25 cellular contexts compared by ENCODE assay signal in the genomic region with DNA sequence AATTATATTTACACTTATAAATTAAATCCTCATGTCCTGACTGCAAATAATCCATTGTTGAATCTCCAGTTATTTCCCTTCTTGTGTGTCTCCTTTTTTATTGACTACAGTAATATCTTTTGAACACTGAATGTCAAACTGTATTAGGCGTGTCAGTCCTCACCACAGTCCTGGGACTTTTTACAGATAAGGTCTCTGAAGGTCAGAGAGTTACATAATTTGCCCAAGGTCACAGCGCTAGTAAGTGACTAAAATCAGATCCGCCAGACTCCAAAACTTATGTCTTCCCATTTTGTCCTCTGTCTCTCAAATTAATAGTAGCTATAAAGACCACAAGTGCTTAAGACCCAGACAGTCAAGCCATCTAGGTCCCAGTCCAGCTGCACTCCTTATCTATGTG.
"Had no signal": no experiment of that assay in that cellular context is flagged by ENCODE, and none has a peak within 500 bp of the region (broad histone marks: within the 10 kb centered on the region; RNA-seq: fewer than 3 reads in every experiment).

No MANE protein-coding gene starts in this region.

- H3K27ac Mint-ChIP-seq: activated CD4-positive, alpha-beta memory T cell treated with anti-CD3 and anti-CD28 coated beads for 36 hours; activated CD4-positive, alpha-beta T cell treated with anti-CD3 and anti-CD28 coated beads, Interleukin-2, amount 10 ng/mL, durations not matched to agents 24 days and 14 days; activated naive CD4-positive, alpha-beta T cell treated with anti-CD3 and anti-CD28 coated beads, Interleukin-2, amount 10 ng/mL, durations not matched to agents 7 days and 5 days; activated naive CD8-positive, alpha-beta T cell treated with anti-CD3 and anti-CD28 coated beads, Interleukin-2, amount 10 ng/mL, durations not matched to agents 7 days and 5 days; activated T-helper 1 cell treated with anti-CD3 and anti-CD28 coated beads, Interleukin-12 subunit alpha, Interleukin-12 subunit beta, Interleukin-2, Interleukin-4 antibody, amounts not matched to agents 30 ng/mL and 10 ng/mL and 1 ng/mL, durations not matched to agents 14 hours and 24 hours and 36 hours; effector memory CD8-positive, alpha-beta T cell had no signal

- H3K9me3 ChIP-seq: ascending aorta, lower lobe of right lung, spleen, tibial nerve had no signal

- H3K27me3 ChIP-seq: ascending aorta, cardiac muscle cell, spleen, tibial nerve had no signal

- ATAC-seq: effector memory CD8-positive, alpha-beta T cell; lower lobe of right lung; natural killer cell treated with Interleukin-12 subunit alpha and Interleukin-12 subunit beta and Interleukin-15 and Interleukin-18, amount 100 ng/mL, for 72 hours had no signal

- H3K36me3 Mint-ChIP-seq: activated naive CD4-positive, alpha-beta T cell treated with anti-CD3 and anti-CD28 coated beads, Interleukin-2, amount 10 ng/mL, durations not matched to agents 7 days and 5 days; brain; natural killer cell treated with Interleukin-12 subunit alpha and Interleukin-12 subunit beta and Interleukin-15 and Interleukin-18, amount 100 ng/mL, for 72 hours had no signal

- H3K27ac ChIP-seq: ascending aorta, cardiac muscle cell, coronary artery, lower lobe of right lung, spleen, tibial nerve had no signal

- H3K4me1 Mint-ChIP-seq: activated naive CD4-positive, alpha-beta T cell treated with anti-CD3 and anti-CD28 coated beads, Interleukin-2, amount 10 ng/mL, durations not matched to agents 7 days and 5 days; activated naive CD8-positive, alpha-beta T cell treated with anti-CD3 and anti-CD28 coated beads, Interleukin-2, amount 10 ng/mL, durations not matched to agents 7 days and 5 days had no signal

- H3K36me3 ChIP-seq: ascending aorta, cardiac muscle cell, tibial nerve had no signal

- DNase-seq: activated CD4-positive, alpha-beta memory T cell treated with anti-CD3 and anti-CD28 coated beads for 36 hours; activated CD4-positive, alpha-beta T cell treated with anti-CD3 and anti-CD28 coated beads, Interleukin-2, amount 10 ng/mL, durations not matched to agents 24 days and 14 days; activated CD4-positive, CD25-positive, alpha-beta regulatory T cell; activated CD8-positive, alpha-beta memory T cell treated with anti-CD3 and anti-CD28 coated beads, Interleukin-2, amount 50 U/mL, for 4 hours; activated gamma-delta T cell; activated naive CD4-positive, alpha-beta T cell treated with anti-CD3 and anti-CD28 coated beads, Interleukin-2, amount 10 ng/mL, durations not matched to agents 7 days and 5 days; activated naive CD8-positive, alpha-beta T cell treated with anti-CD3 and anti-CD28 coated beads, Interleukin-2, amount 10 ng/mL, durations not matched to agents 7 days and 5 days; activated T-cell treated with anti-CD3 and anti-CD28 coated beads, Interleukin-2, amount 50 U/mL, for 1 hour; effector memory CD8-positive, alpha-beta T cell; head of caudate nucleus; hypothalamus; immature natural killer cell; kidney; lower lobe of right lung; spleen; stimulated activated naive CD4-positive, alpha-beta T cell treated with Interleukin-2 at 50 U/mL for 16 hours; T-helper 2 cell had no signal

- H3K4me3 ChIP-seq: ascending aorta, cardiac muscle cell, coronary artery, lower lobe of right lung, spleen, tibial nerve had no signal

- FAIRE-seq: endothelial cell of umbilical vein, kidney had no signal

- H3K4me3 Mint-ChIP-seq: activated CD4-positive, alpha-beta memory T cell treated with anti-CD3 and anti-CD28 coated beads for 36 hours; activated CD4-positive, alpha-beta T cell treated with anti-CD3 and anti-CD28 coated beads, Interleukin-2, amount 10 ng/mL, durations not matched to agents 24 days and 14 days; activated naive CD4-positive, alpha-beta T cell treated with anti-CD3 and anti-CD28 coated beads, Interleukin-2, amount 10 ng/mL, durations not matched to agents 7 days and 5 days; activated naive CD8-positive, alpha-beta T cell treated with anti-CD3 and anti-CD28 coated beads, Interleukin-2, amount 10 ng/mL, durations not matched to agents 7 days and 5 days; activated T-helper 1 cell treated with anti-CD3 and anti-CD28 coated beads, Interleukin-12 subunit alpha, Interleukin-12 subunit beta, Interleukin-2, Interleukin-4 antibody, amounts not matched to agents 30 ng/mL and 10 ng/mL and 1 ng/mL, durations not matched to agents 14 hours and 24 hours and 36 hours; brain; effector memory CD8-positive, alpha-beta T cell; immature natural killer cell; natural killer cell treated with Interleukin-12 subunit alpha and Interleukin-12 subunit beta and Interleukin-15 and Interleukin-18, amount 100 ng/mL, for 72 hours had no signal

- H3K9me3 Mint-ChIP-seq: activated CD4-positive, alpha-beta memory T cell treated with anti-CD3 and anti-CD28 coated beads for 36 hours; activated CD4-positive, alpha-beta T cell treated with anti-CD3 and anti-CD28 coated beads, Interleukin-2, amount 10 ng/mL, durations not matched to agents 24 days and 14 days; activated naive CD4-positive, alpha-beta T cell treated with anti-CD3 and anti-CD28 coated beads, Interleukin-2, amount 10 ng/mL, durations not matched to agents 7 days and 5 days; activated naive CD8-positive, alpha-beta T cell treated with anti-CD3 and anti-CD28 coated beads, Interleukin-2, amount 10 ng/mL, durations not matched to agents 7 days and 5 days; activated T-helper 1 cell treated with anti-CD3 and anti-CD28 coated beads, Interleukin-12 subunit alpha, Interleukin-12 subunit beta, Interleukin-2, Interleukin-4 antibody, amounts not matched to agents 30 ng/mL and 10 ng/mL and 1 ng/mL, durations not matched to agents 14 hours and 24 hours and 36 hours; brain; effector memory CD8-positive, alpha-beta T cell; immature natural killer cell; natural killer cell treated with Interleukin-12 subunit alpha and Interleukin-12 subunit beta and Interleukin-15 and Interleukin-18, amount 100 ng/mL, for 72 hours had no signal

- H3K27me3 Mint-ChIP-seq: activated CD4-positive, alpha-beta memory T cell treated with anti-CD3 and anti-CD28 coated beads for 36 hours; activated CD4-positive, alpha-beta T cell treated with anti-CD3 and anti-CD28 coated beads, Interleukin-2, amount 10 ng/mL, durations not matched to agents 24 days and 14 days; activated naive CD4-positive, alpha-beta T cell treated with anti-CD3 and anti-CD28 coated beads, Interleukin-2, amount 10 ng/mL, durations not matched to agents 7 days and 5 days; activated naive CD8-positive, alpha-beta T cell treated with anti-CD3 and anti-CD28 coated beads, Interleukin-2, amount 10 ng/mL, durations not matched to agents 7 days and 5 days; effector memory CD8-positive, alpha-beta T cell; natural killer cell treated with Interleukin-12 subunit alpha and Interleukin-12 subunit beta and Interleukin-15 and Interleukin-18, amount 100 ng/mL, for 72 hours had no signal
